In the genomic region with DNA sequence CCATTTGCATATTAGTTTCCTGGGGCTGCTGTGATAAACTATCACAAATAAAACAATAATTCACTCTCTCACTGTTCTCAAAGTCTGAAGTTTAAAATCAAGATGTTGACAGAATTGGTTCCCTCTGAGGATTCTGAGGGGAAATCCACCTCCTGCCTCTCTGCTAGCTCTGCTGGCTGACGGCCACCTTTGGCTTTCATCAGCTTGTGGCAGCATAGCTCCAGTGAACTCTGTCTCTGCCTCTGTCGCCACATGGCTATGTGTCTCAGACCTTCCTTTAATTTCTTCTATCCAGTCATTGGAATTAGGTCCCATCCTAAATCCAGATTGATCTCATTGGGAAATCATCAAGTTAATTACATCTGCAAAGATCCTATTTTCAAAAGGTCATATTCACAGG, we compare ENCODE assay signal across 15 cellular contexts. TPM values are rescaled to one million over a fixed set of nuclear protein-coding genes. Genes with fewer than 3 reads are reported as not detected.
DNase-seq lines count a peak whose midpoint lies in the region; ATAC-seq, FAIRE-seq and TF ChIP-seq lines count a peak whose summit lies in the region.
"Had no signal": no experiment of that assay in that cellular context is flagged by ENCODE, and none has a peak within 500 bp of the region (broad histone marks: within the 10 kb centered on the region; RNA-seq: fewer than 3 reads in every experiment).

No MANE protein-coding gene starts in this region.

- SMC1A ChIA-PET in GM12878 (lab: Charles Lee; ENCODE audit: uncharacterized antibody, unreplicated experiment): interaction anchor here (1.1 kb wide), 1 partner anchor 19 kb away, joined by 3 read pairs; no protein-coding TSS in a partner anchor

- TF ChIP-seq EP300 in GM12878 (IDR thresholded peaks at IDR 0.05; ENCODE audit: borderline replicate concordance in 1 of 2, control insufficient read depth in 1 of 2, low read depth in 2 of 2, low read length in 2 of 2): no peak

- H3F3A ChIP-seq in MM.1S (ENCODE audit: insufficient read depth, low read length): no peaks in the 10 kb centered on the region

- BruUV-seq in GM12878 (replicated peaks; lab: Mats Ljungman, UMichigan): no TSS peak

- H3K9ac ChIP-seq in GM12878 (ENCODE audit: control insufficient read depth, insufficient read depth, low read length) (no peak overlapping the region), MM.1S (ENCODE audit: low read length) (no peak overlapping the region)

- H4K20me1 ChIP-seq in GM12878 (ENCODE audit: control insufficient read depth, insufficient read depth): no peaks in the 10 kb centered on the region
- no peaks in the 10 kb centered on the region for H4K20me1 ChIP-seq in MM.1S (ENCODE audit: insufficient read depth, low read length)

- POLR2A ChIA-PET in GM12878 (lab: Charles Lee): no interaction called here

- no peak for TF ChIP-seq POLR2A in GM12878 (IDR thresholded peaks at IDR 0.05; ENCODE audit: low read depth, low read length)

- in situ Hi-C loops in GM12878 (cut with MboI): no loop called here

- 0 out of 2 replicates have a peak overlapping the region, but pooled peaks have one; percentile 6 for H3K27ac ChIP-seq in GM12878 (ENCODE audit: control insufficient read depth, insufficient read depth)
- no peak overlapping the region for H3K27ac ChIP-seq in MM.1S (ENCODE audit: low read length)
- H3K27ac ChIP-seq: lower lobe of right lung, SK-N-MC, tibial nerve had no signal

- no peak for FAIRE-seq in GM12878 (lab: Jason Lieb, UNC)

- RAD21 ChIA-PET in GM12878 (lab: Charles Lee; ENCODE audit: unreplicated experiment): interaction anchor here (0.8 kb wide), 1 partner anchor 12 kb away, joined by 3 read pairs; no protein-coding TSS in a partner anchor

- H3K4me1 ChIP-seq in GM12878 (ENCODE audit: control insufficient read depth, insufficient read depth, low read length): 0 out of 2 replicates have a peak, but pooled peaks cover 4% of the 10 kb centered on the region
- H3K4me1 ChIP-seq in MM.1S (ENCODE audit: low read length): no peaks in the 10 kb centered on the region
- H3K4me1 ChIP-seq: lower lobe of right lung, tibial nerve had no signal

- TF ChIP-seq CTCF in GM12878 (IDR thresholded peaks at IDR 0.05 in 2 of 3, conservative IDR thresholded peaks at IDR 0.05 in 1 of 3; ENCODE audit: control insufficient read depth in 2 of 3, extremely low read depth in 1 of 3, insufficient read depth in 1 of 3, low read depth in 3 of 3, low read length in 3 of 3) (no peak), MM.1S (IDR thresholded peaks at IDR 0.05; ENCODE audit: low read length) (no peak)

- DNase-seq in AG08395 (ENCODE audit: low spot score): peak; percentile 20
- no peak for DNase-seq in GM12878 (ENCODE audit: low read depth, low spot score)
- DNase-seq in hippocampal formation (lab: John Stamatoyannopoulos, UW): peak; percentile 1 to 19
- no peak for DNase-seq in DMS53 treated with DMSO at 0.1 percent for 48 hours (lab: John Stamatoyannopoulos, UW; ENCODE audit: unreplicated experiment)
- no peak for DNase-seq in MM.1S
- no peak for DNase-seq in Kasumi-1 (lab: John Stamatoyannopoulos, UW)
- DNase-seq in NCI-H524 (lab: John Stamatoyannopoulos, UW): no peak
- DNase-seq: activated CD4-positive, alpha-beta memory T cell treated with anti-CD3 and anti-CD28 coated beads, Interleukin-2, amount 10 ng/mL, durations not matched to agents 7 days and 5 days; dermis blood vessel endothelial cell; H9; lower lobe of right lung; NCI-H1048 had no signal

- ATAC-seq in GM21619 (IDR thresholded peaks at IDR 0.05; ENCODE audit: unreplicated experiment) (peak; percentile 54), GM12878 (peak; percentile 77)
- ATAC-seq: lower lobe of right lung had no signal

- H3K4me2 ChIP-seq in GM12878 (ENCODE audit: control insufficient read depth, insufficient read depth) (peak overlapping the region; percentile 34; the same call in 1 of the 2 replicates), MM.1S (ENCODE audit: low read depth, low read length) (no peak overlapping the region)

- no peak overlapping the region for H3K4me3 ChIP-seq in GM12878
- no peak overlapping the region for H3K4me3 ChIP-seq in MM.1S (ENCODE audit: low read length)
- H3K4me3 ChIP-seq: lower lobe of right lung, SK-N-MC, tibial nerve had no signal

- no peaks in the 10 kb centered on the region for H3K36me3 ChIP-seq in GM12878 (ENCODE audit: control insufficient read depth in 2 of 2, insufficient read depth in 2 of 2, low read length in 1 of 2)
- H3K36me3 ChIP-seq in MM.1S (replicated peaks; ENCODE audit: insufficient read depth, low read length): no peaks in the 10 kb centered on the region
- H3K36me3 ChIP-seq: lower lobe of right lung, tibial nerve had no signal

- H3K27me3 ChIP-seq in GM12878 (replicated peaks in 1 of 2; ENCODE audit: control insufficient read depth in 2 of 2, insufficient read depth in 2 of 2, low read length in 1 of 2): no peaks in the 10 kb centered on the region
- no peaks in the 10 kb centered on the region for H3K27me3 ChIP-seq in MM.1S (replicated peaks; ENCODE audit: insufficient read depth, low read length)
- H3K27me3 ChIP-seq: tibial nerve had no signal

- CTCF ChIA-PET in GM12878 (lab: Yijun Ruan, JAX): interaction anchor here (1.2 to 1.4 kb wide), 2 partner anchors 27 to 30 kb away, joined by 3 to 4 read pairs; no protein-coding TSS in a partner anchor

- H2AFZ ChIP-seq in GM12878 (ENCODE audit: control insufficient read depth, low read depth, low read length) (peak overlapping the region; percentile 72), MM.1S (ENCODE audit: low read length) (no peak overlapping the region)

- 33% methylated on average over 2 of the region's 2 CpGs for WGBS in GM12878 (ENCODE audit: insufficient coverage, insufficient replicate concordance, low lambda C conversion rate, missing lambda C conversion rate)

- TF ChIP-seq RAD21 in GM12878 (IDR thresholded peaks at IDR 0.05; ENCODE audit: insufficient read depth, low read depth, low read length): no peak

- intact Hi-C loops in GM12878 (cut with micrococcal nuclease; ENCODE audit: unreplicated experiment): no loop called here

- H3K9me3 ChIP-seq in GM12878 (replicated peaks; ENCODE audit: control insufficient read depth, insufficient read depth, low read length): no peaks in the 10 kb centered on the region
- H3K9me3 ChIP-seq in MM.1S (replicated peaks; ENCODE audit: insufficient read depth, low read length): no peaks in the 10 kb centered on the region
- H3K9me3 ChIP-seq: lower lobe of right lung, tibial nerve had no signal

- no peaks in the 10 kb centered on the region for H3K9me2 ChIP-seq in MM.1S (replicated peaks; ENCODE audit: insufficient read depth, low read length)

- no peaks in the 10 kb centered on the region for H3K79me2 ChIP-seq in GM12878 (ENCODE audit: control insufficient read depth, insufficient read depth, low read length)
- no peaks in the 10 kb centered on the region for H3K79me2 ChIP-seq in MM.1S (ENCODE audit: low read length)

TF ChIP-seq in GM12878, 131 proteins besides CTCF, POLR2A, EP300 and RAD21 (continues in another document):
- TF ChIP-seq POU2F2 (IDR thresholded peaks at IDR 0.05; ENCODE audit: borderline replicate concordance, low read depth, low read length) (no peak), CREM (IDR thresholded peaks at IDR 0.05; ENCODE audit: low read depth) (no peak)
- TF ChIP-seq, protein P1, sequence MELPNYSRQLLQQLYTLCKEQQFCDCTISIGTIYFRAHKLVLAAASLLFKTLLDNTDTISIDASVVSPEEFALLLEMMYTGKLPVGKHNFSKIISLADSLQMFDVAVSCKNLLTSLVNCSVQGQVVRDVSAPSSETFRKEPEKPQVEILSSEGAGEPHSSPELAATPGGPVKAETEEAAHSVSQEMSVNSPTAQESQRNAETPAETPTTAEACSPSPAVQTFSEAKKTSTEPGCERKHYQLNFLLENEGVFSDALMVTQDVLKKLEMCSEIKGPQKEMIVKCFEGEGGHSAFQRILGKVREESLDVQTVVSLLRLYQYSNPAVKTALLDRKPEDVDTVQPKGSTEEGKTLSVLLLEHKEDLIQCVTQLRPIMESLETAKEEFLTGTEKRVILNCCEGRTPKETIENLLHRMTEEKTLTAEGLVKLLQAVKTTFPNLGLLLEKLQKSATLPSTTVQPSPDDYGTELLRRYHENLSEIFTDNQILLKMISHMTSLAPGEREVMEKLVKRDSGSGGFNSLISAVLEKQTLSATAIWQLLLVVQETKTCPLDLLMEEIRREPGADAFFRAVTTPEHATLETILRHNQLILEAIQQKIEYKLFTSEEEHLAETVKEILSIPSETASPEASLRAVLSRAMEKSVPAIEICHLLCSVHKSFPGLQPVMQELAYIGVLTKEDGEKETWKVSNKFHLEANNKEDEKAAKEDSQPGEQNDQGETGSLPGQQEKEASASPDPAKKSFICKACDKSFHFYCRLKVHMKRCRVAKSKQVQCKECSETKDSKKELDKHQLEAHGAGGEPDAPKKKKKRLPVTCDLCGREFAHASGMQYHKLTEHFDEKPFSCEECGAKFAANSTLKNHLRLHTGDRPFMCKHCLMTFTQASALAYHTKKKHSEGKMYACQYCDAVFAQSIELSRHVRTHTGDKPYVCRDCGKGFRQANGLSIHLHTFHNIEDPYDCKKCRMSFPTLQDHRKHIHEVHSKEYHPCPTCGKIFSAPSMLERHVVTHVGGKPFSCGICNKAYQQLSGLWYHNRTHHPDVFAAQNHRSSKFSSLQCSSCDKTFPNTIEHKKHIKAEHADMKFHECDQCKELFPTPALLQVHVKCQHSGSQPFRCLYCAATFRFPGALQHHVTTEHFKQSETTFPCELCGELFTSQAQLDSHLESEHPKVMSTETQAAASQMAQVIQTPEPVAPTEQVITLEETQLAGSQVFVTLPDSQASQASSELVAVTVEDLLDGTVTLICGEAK (IDR thresholded peaks at IDR 0.05; ENCODE audit: borderline replicate concordance): no peak

RNA-seq across cellular contexts. Expression of a gene that starts 38.9 kb away (rescaled TPM):
- total RNA-seq in GM12878 (2013; cell fraction: nucleolus; rRNA removed): not detected in 2 replicates
- total RNA-seq in GM12878 (2014; rRNA removed) (not detected in 2 replicates), GM12878 (2014; rRNA removed; fragmentation: Illumina TruSeq; extraction: Trizol) (not detected in 2 replicates), GM12878 (2021) (not detected in 2 replicates)
- not detected for polyA plus RNA-seq in GM12878 (2011; ENCODE audit: low read depth)
- polyA plus RNA-seq in GM12878 (2011; rRNA removed) (not detected in 2 replicates), GM12878 (2014; fragmentation: Illumina TruSeq; extraction: Trizol) (not detected in 2 replicates), GM12878 (2014; fragmentation: Nextera tagmentation; extraction: Ambion mirVana) (not detected), GM12878 (2014; rRNA removed) (not detected in 2 replicates), GM12878 (2016; fragmentation: Nextera tagmentation; extraction: Ambion mirVana) (not detected)
- not detected in 2 replicates for polyA plus RNA-seq in GM12878 (2011; cell fraction: cytosol; rRNA removed)
- not detected in 2 replicates for polyA plus RNA-seq in GM12878 (2011; cell fraction: nucleus; rRNA removed)
- polyA plus RNA-seq in GM12878 (2012): not detected in 2 replicates
- polyA minus RNA-seq in GM12878 (2011; rRNA and poly(A)+ RNA removed): not detected in 2 replicates
- polyA minus RNA-seq in GM12878 (2011; cell fraction: cytosol; rRNA and poly(A)+ RNA removed): not detected in 2 replicates
- not detected in 2 replicates for polyA minus RNA-seq in GM12878 (2011; cell fraction: nucleus; rRNA and poly(A)+ RNA removed)
- total RNA-seq: dermis blood vessel endothelial cell, H9, lower lobe of right lung, tibial nerve had no signal

Comparison
In these comparisons a context has a peak if more than half of its experiments do, and no peak if none do; other contexts are left out.
1. DNase-seq: peak in AG08395 (single experiment) and hippocampal formation (2 of 2); none in GM12878 (single experiment), DMS53 treated with DMSO at 0.1 percent for 48 hours (single experiment), MM.1S (single experiment), Kasumi-1 (0 of 2) and NCI-H524 (0 of 2).